Comparison of ENCODE assay signal across 8 cellular contexts in genomic region chr19:45817010-45817724, GRCh38. TPM values are rescaled to one million over a fixed set of nuclear protein-coding genes. Genes with fewer than 3 reads are reported as not detected.
DNase-seq lines count a peak whose midpoint lies in the region; ATAC-seq and TF ChIP-seq lines count a peak whose summit lies in the region.

No MANE protein-coding gene starts in this region.

- TF ChIP-seq CTCF in endothelial cell (IDR thresholded peaks at IDR 0.05; ENCODE audit: unreplicated experiment) = peak; percentile 99

- H3K27me3 Mint-ChIP-seq in endothelial cell (ENCODE audit: unreplicated experiment) = peaks cover 13% of the 10 kb centered on the region

- peaks cover 6% of the 10 kb centered on the region for H3K36me3 Mint-ChIP-seq in endothelial cell (ENCODE audit: low read depth, unreplicated experiment)

- peak overlapping the region; percentile 45 for H3K27ac ChIP-seq in mesodermal cell (ENCODE audit: low read depth, low read length, severe bottlenecking)

- H3K27ac Mint-ChIP-seq in endothelial cell (ENCODE audit: unreplicated experiment) = peak overlapping the region; percentile 9

- peak overlapping the region; percentile 62 for H3K4me3 Mint-ChIP-seq in endothelial cell (ENCODE audit: unreplicated experiment)

- H3K9me3 ChIP-seq in mesodermal cell (ENCODE audit: control insufficient read depth, low read length) = no peaks in the 10 kb centered on the region

- DNase-seq in COLO668 (lab: John Stamatoyannopoulos, UW; ENCODE audit: unreplicated experiment) (peak; percentile 93), HT1080 (ENCODE audit: low read depth) (peak; percentile 92), NOMO-1 treated with dmso at 0.1 percent for 144 hours (lab: John Stamatoyannopoulos, UW; ENCODE audit: unreplicated experiment) (peak; percentile 87), endothelial cell (ENCODE audit: low spot score) (peak; percentile 99)
- DNase-seq in activated CD8-positive, alpha-beta memory T cell treated with anti-CD3 and anti-CD28 coated beads for 48 hours (ENCODE audit: low read depth in 2 of 3, low spot score in 2 of 3) = peak; percentile 80 to 99 (median 95)
- peak; percentile 96 for DNase-seq in stimulated activated CD8-positive, alpha-beta memory T cell treated with anti-CD3 and anti-CD28 coated beads, Interleukin-4, amount 100 ng/mL, for 24 hours (ENCODE audit: low read depth)

- ATAC-seq in GM19467 (IDR thresholded peaks at IDR 0.05; ENCODE audit: unreplicated experiment) = peak; percentile 90

- peaks cover 3% of the 10 kb centered on the region for H3K4me1 Mint-ChIP-seq in endothelial cell (ENCODE audit: unreplicated experiment)

- no peaks in the 10 kb centered on the region for H3K9me3 Mint-ChIP-seq in endothelial cell (ENCODE audit: unreplicated experiment)

- H3K4me1 ChIP-seq in mesodermal cell (ENCODE audit: control insufficient read depth, insufficient read depth, low read length, poor library complexity, severe bottlenecking) = peaks cover 18% of the 10 kb centered on the region

- peak overlapping the region; percentile 65 for H3K4me3 ChIP-seq in mesodermal cell (ENCODE audit: extremely low read depth, insufficient read depth, low read length, poor library complexity, severe bottlenecking)

- WGBS in mesodermal cell (ENCODE audit: insufficient coverage in 2 of 2), 2 experiments = 12 to 29% methylated on average over 12 to 23 of the region's 24 CpGs

- peaks cover 26% of the 10 kb centered on the region for H3K36me3 ChIP-seq in mesodermal cell (ENCODE audit: control insufficient read depth, insufficient read depth, low read length)

RNA-seq across cellular contexts. Expression of gene RSPH6A, which starts 2.1 kb away (rescaled TPM):
- 0.13 TPM in 1 of 2 replicates, not detected in the other for total RNA-seq in HT1080 (2014; rRNA removed; shearing (Covaris generic))
- not detected in 2 replicates for polyA plus RNA-seq in HT1080 (2015; cell fraction: cytosol; rRNA removed)
- 0.09 TPM in 1 of 2 replicates, not detected in the other for polyA plus RNA-seq in HT1080 (2015; cell fraction: nucleus; rRNA removed)
- 0.28 TPM for total RNA-seq in endothelial cell (ENCODE audit: unreplicated experiment)
- not detected for polyA plus RNA-seq in mesodermal cell (2013, experiment 1 of 2)
- not detected for polyA plus RNA-seq in mesodermal cell (2013, experiment 2 of 2)

RNA-seq across cellular contexts. Expression of gene DMWD, which starts 24.5 kb away (rescaled TPM):
- 35.9 and 44.3 TPM in 2 replicates for total RNA-seq in HT1080 (2014; rRNA removed; shearing (Covaris generic))
- polyA plus RNA-seq in HT1080 (2015; cell fraction: cytosol; rRNA removed) = 32.4 and 37.3 TPM in 2 replicates
- 53.4 and 65.4 TPM in 2 replicates for polyA plus RNA-seq in HT1080 (2015; cell fraction: nucleus; rRNA removed)
- total RNA-seq in endothelial cell (ENCODE audit: unreplicated experiment) = 95.3 TPM
- 44.6 TPM for polyA plus RNA-seq in mesodermal cell (2013, experiment 1 of 2)
- 38.7 TPM for polyA plus RNA-seq in mesodermal cell (2013, experiment 2 of 2)

RNA-seq across cellular contexts. Expression of gene DMPK, which starts 34.9 kb away (rescaled TPM):
- 7.0 and 10.1 TPM in 2 replicates for total RNA-seq in HT1080 (2014; rRNA removed; shearing (Covaris generic))
- polyA plus RNA-seq in HT1080 (2015; cell fraction: cytosol; rRNA removed) = 7.2 and 7.9 TPM in 2 replicates
- polyA plus RNA-seq in HT1080 (2015; cell fraction: nucleus; rRNA removed) = 78.4 and 89.6 TPM in 2 replicates
- total RNA-seq in endothelial cell (ENCODE audit: unreplicated experiment) = 80.3 TPM
- polyA plus RNA-seq in mesodermal cell (2013, experiment 1 of 2) = 43.9 TPM
- 38.5 TPM for polyA plus RNA-seq in mesodermal cell (2013, experiment 2 of 2)

RNA-seq across cellular contexts. Expression of gene SYMPK, which starts 45.8 kb away (rescaled TPM):
- 73.4 and 89.3 TPM in 2 replicates for total RNA-seq in HT1080 (2014; rRNA removed; shearing (Covaris generic))
- polyA plus RNA-seq in HT1080 (2015; cell fraction: cytosol; rRNA removed) = 55.8 and 63.4 TPM in 2 replicates
- polyA plus RNA-seq in HT1080 (2015; cell fraction: nucleus; rRNA removed) = 137 and 174 TPM in 2 replicates
- 70.7 TPM for total RNA-seq in endothelial cell (ENCODE audit: unreplicated experiment)
- 63.0 TPM for polyA plus RNA-seq in mesodermal cell (2013, experiment 1 of 2)
- polyA plus RNA-seq in mesodermal cell (2013, experiment 2 of 2) = 54.3 TPM

RNA-seq across cellular contexts. Expression of gene FOXA3, which starts 47.0 kb away (rescaled TPM):
- 2.2 and 2.8 TPM in 2 replicates for total RNA-seq in HT1080 (2014; rRNA removed; shearing (Covaris generic))
- 1.1 and 2.3 TPM in 2 replicates for polyA plus RNA-seq in HT1080 (2015; cell fraction: cytosol; rRNA removed)
- polyA plus RNA-seq in HT1080 (2015; cell fraction: nucleus; rRNA removed) = 0.92 and 1.2 TPM in 2 replicates
- 1.1 TPM for total RNA-seq in endothelial cell (ENCODE audit: unreplicated experiment)
- polyA plus RNA-seq in mesodermal cell (2013, experiment 1 of 2) = 2.8 TPM
- polyA plus RNA-seq in mesodermal cell (2013, experiment 2 of 2) = 2.4 TPM

Comparison
In these comparisons a context has a peak if more than half of its experiments do, and no peak if none do; other contexts are left out.
1. Peak in every context shown above with its lines: DNase-seq, ATAC-seq, H3K4me3 ChIP-seq and H3K27ac ChIP-seq.